Comparison of ENCODE assay signal across 2 cellular contexts in genomic region chr21:46116189-46116845, GRCh38.
TF ChIP-seq lines count a peak whose summit lies in the region.

No MANE protein-coding gene starts in this region.

TF ChIP-seq in SK-N-SH, 30 proteins besides CTCF, POLR2A, EP300 and RAD21 (continued from another document):
- TF ChIP-seq USF1 (IDR thresholded peaks at IDR 0.05; ENCODE audit: borderline replicate concordance, low read depth) (no peak), USF2 (IDR thresholded peaks at IDR 0.05; ENCODE audit: borderline replicate concordance, low read depth, low read length) (no peak), RFX5 (IDR thresholded peaks at IDR 0.05; ENCODE audit: low read length) (no peak), SIN3A (IDR thresholded peaks at IDR 0.05; ENCODE audit: borderline replicate concordance, low read depth, low read length) (no peak), REST (IDR thresholded peaks at IDR 0.05; ENCODE audit: low read depth, low read length) (no peak), YY1 (IDR thresholded peaks at IDR 0.05; ENCODE audit: low read depth) (no peak)

TF ChIP-seq in SK-N-SH treated with all-trans-retinoic acid at 6 μM for 48 hours, 23 proteins besides CTCF, POLR2A, EP300 and RAD21 (continued from another document):
- no peak for TF ChIP-seq CSRNP3 (CRISPR knock-in tag; IDR thresholded peaks at IDR 0.05)
